In genomic region chr13:43611631-43612416, GRCh38 we compare ENCODE assay signal across 16 cellular contexts.
"Had no signal": no experiment of that assay in that cellular context is flagged by ENCODE, and none has a peak within 500 bp of the region (broad histone marks: within the 10 kb centered on the region; RNA-seq: fewer than 3 reads in every experiment).

No MANE protein-coding gene starts in this region.

- ATAC-seq: activated CD4-positive, alpha-beta T cell treated with anti-CD3 and anti-CD28 coated beads for 36 hours; left lobe of liver; natural killer cell; stimulated activated naive CD8-positive, alpha-beta T cell treated with anti-CD3 and anti-CD28 coated beads, Interleukin-15, Interleukin-2, amounts not matched to agents 100 U/mL and 50 U/mL, for 24 hours; T-cell; WTC11 had no signal

- DNase-seq: activated CD4-positive, alpha-beta memory T cell treated with anti-CD3 and anti-CD28 coated beads for 36 hours; activated CD4-positive, alpha-beta T cell treated with anti-CD3 and anti-CD28 coated beads for 36 hours; amniotic stem cell; dermis blood vessel endothelial cell; effector memory CD4-positive, alpha-beta T cell; glutamatergic neuron; hippocampal formation; mesenchymal stem cell; natural killer cell; right cardiac atrium; stimulated activated naive CD8-positive, alpha-beta T cell treated with anti-CD3 and anti-CD28 coated beads, Interleukin-15, Interleukin-2, amounts not matched to agents 100 U/mL and 50 U/mL, for 24 hours; substantia nigra; T-cell; tibial artery had no signal
